Comparison of ENCODE assay signal across 6 cellular contexts in genomic region chr2:226418521-226418920, GRCh38.
"Had no signal": no experiment of that assay in that cellular context is flagged by ENCODE, and none has a peak within 500 bp of the region (broad histone marks: within the 10 kb centered on the region; RNA-seq: fewer than 3 reads in every experiment).

No MANE protein-coding gene starts in this region.

- H2AFZ ChIP-seq: GM23248 had no signal

- H3K27ac ChIP-seq: GM23248, HL-60 had no signal

- FAIRE-seq: HepG2 had no signal

- DNase-seq: GM23248, GOT3, H9, HCEC 1CT had no signal

- H3K4me3 ChIP-seq: GM23248 had no signal
